8 cellular contexts compared by ENCODE assay signal in genomic region chr22:37746366-37747089, GRCh38. TPM values are rescaled to one million over a fixed set of nuclear protein-coding genes. Genes with fewer than 3 reads are reported as not detected.
DNase-seq lines count a peak whose midpoint lies in the region; ATAC-seq and TF ChIP-seq lines count a peak whose summit lies in the region.

No MANE protein-coding gene starts in this region.

- no peaks in the 10 kb centered on the region for H3K9me3 Mint-ChIP-seq in CD4-positive, alpha-beta T cell

- TF ChIP-seq CTCF in CD4-positive, alpha-beta T cell (IDR thresholded peaks at IDR 0.05) = no peak
- TF ChIP-seq CTCF in Panc1 (IDR thresholded peaks at IDR 0.05) (no peak), vagina (IDR thresholded peaks at IDR 0.05) (no peak)

- H3K4me3 Mint-ChIP-seq in CD4-positive, alpha-beta T cell = peak overlapping the region; percentile 93

- POLR2A ChIA-PET in CD4-positive, alpha-beta T cell (lab: Charles Lee) = no interaction called here
- POLR2A ChIA-PET in Panc1 (lab: Charles Lee) = no interaction called here

- no peaks in the 10 kb centered on the region; the same call in 1 of the 2 replicates for H3K36me3 ChIP-seq in Panc1 (ENCODE audit: control insufficient read depth, insufficient read depth, low read length)
- H3K36me3 ChIP-seq in vagina = no peaks in the 10 kb centered on the region

- H3K4me1 Mint-ChIP-seq in CD4-positive, alpha-beta T cell (ENCODE audit: low read depth) = peaks cover 22% of the 10 kb centered on the region

- no peaks in the 10 kb centered on the region for H3K27me3 Mint-ChIP-seq in CD4-positive, alpha-beta T cell

- H3K27ac Mint-ChIP-seq in CD4-positive, alpha-beta T cell = peak overlapping the region; percentile 70

- H3K4me3 ChIP-seq in Panc1 (ENCODE audit: low read depth in 2 of 2, low read length in 2 of 2) (peak overlapping the region; percentile 77 to 87), mononuclear cell (ENCODE audit: low read length) (peak overlapping the region; percentile 75), vagina (peak overlapping the region; percentile 73 to 78)

- CTCF ChIA-PET in CD4-positive, alpha-beta T cell (lab: Charles Lee) = no interaction called here
- CTCF ChIA-PET in Panc1 (lab: Charles Lee) = no interaction called here

- DNase-seq in CD4-positive, alpha-beta T cell = peak in 3 of 10 experiments; percentile 6 to 50 (median 15)
- DNase-seq in Panc1 (ENCODE audit: low read depth, low spot score) (no peak), caudate nucleus (lab: John Stamatoyannopoulos, UW) (peak in 2 of 61 donors; percentile 30 to 55), vagina (ENCODE audit: extremely low spot score in 2 of 2) (no peak), NCI-H128 (lab: John Stamatoyannopoulos, UW; ENCODE audit: unreplicated experiment) (no peak), A172 (ENCODE audit: low spot score) (no peak)

- peak; percentile 45 for ATAC-seq in CD4-positive, alpha-beta T cell (ENCODE audit: poor library complexity)
- ATAC-seq in GM21737 (IDR thresholded peaks at IDR 0.05; ENCODE audit: unreplicated experiment) = peak; percentile 7
- peak; percentile 2 for ATAC-seq in Panc1

- H3K27ac ChIP-seq in CD4-positive, alpha-beta T cell (ENCODE audit: low read depth, low read length) = no peak overlapping the region
- H3K27ac ChIP-seq in Panc1 (ENCODE audit: low read length) = peak overlapping the region; percentile 90
- peak overlapping the region; percentile 67 for H3K27ac ChIP-seq in caudate nucleus (ENCODE audit: low read depth, low read length)
- H3K27ac ChIP-seq in vagina = peak overlapping the region; percentile 93

- intact Hi-C loops in CD4-positive, alpha-beta T cell (cut with DNase I, micrococcal nuclease) = loop anchor here in 1 of 2 experiments (2.0 to 5.0 kb wide), 5 partner anchors 60 to 139 kb away; partner anchors contain the start of genes ANKRD54, GCAT, GGA1 and NOL12
- intact Hi-C loops in Panc1 (cut with micrococcal nuclease; ENCODE audit: unreplicated experiment) (no loop called here), vagina (cut with DNase I) (loop anchor here (2.0 to 5.0 kb wide), 2 partner anchors 64 to 74 kb away; no protein-coding TSS in a partner anchor)

- in situ Hi-C loops in Panc1 (cut with HindIII; ENCODE audit: low pct_unique_long_range_greater_than_20kb, low sequenced_read_pairs) = no loop called here

- H3K36me3 Mint-ChIP-seq in CD4-positive, alpha-beta T cell (ENCODE audit: low read depth) = peaks cover 4% of the 10 kb centered on the region

- no peaks in the 10 kb centered on the region for H3K9me3 ChIP-seq in CD4-positive, alpha-beta T cell (ENCODE audit: control insufficient read depth, low read length)
- H3K9me3 ChIP-seq in Panc1 (ENCODE audit: control insufficient read depth, insufficient read depth, low read depth, low read length) (no peaks in the 10 kb centered on the region), mononuclear cell (ENCODE audit: low read depth, low read length) (no peaks in the 10 kb centered on the region), vagina (no peaks in the 10 kb centered on the region)

- no TSS peak for BruUV-seq in Panc1 (replicated peaks; lab: Mats Ljungman, UMichigan)

- H3K4me1 ChIP-seq in Panc1 (ENCODE audit: control insufficient read depth, insufficient read depth, low read length) = peaks cover 57% of the 10 kb centered on the region
- peaks cover 58% of the 10 kb centered on the region for H3K4me1 ChIP-seq in mononuclear cell (ENCODE audit: insufficient read depth, low read length)
- H3K4me1 ChIP-seq in vagina = peaks cover 75% of the 10 kb centered on the region

- no peak for TF ChIP-seq POLR2A in vagina (IDR thresholded peaks at IDR 0.05)

- no peaks in the 10 kb centered on the region for H3K27me3 ChIP-seq in CD4-positive, alpha-beta T cell (ENCODE audit: control insufficient read depth, insufficient read depth, low read length)
- H3K27me3 ChIP-seq in Panc1 (ENCODE audit: control insufficient read depth, insufficient read depth, low read length) (no peaks in the 10 kb centered on the region), mononuclear cell (ENCODE audit: insufficient read depth, low read length) (no peaks in the 10 kb centered on the region), vagina (no peaks in the 10 kb centered on the region)

RNA-seq across cellular contexts. Expression of gene TRIOBP, which starts 49.7 kb away (rescaled TPM):
- total RNA-seq in CD4-positive, alpha-beta T cell = 10 to 100 TPM in 1 of 2 experiments, 1 to 10 TPM in 1; 9.0 to 10.1 TPM
- total RNA-seq in Panc1 (2021; ENCODE audit: unreplicated experiment) = 50.5 TPM
- 64.5 TPM for polyA plus RNA-seq in Panc1 (2012; ENCODE audit: insufficient read length)
- total RNA-seq in mononuclear cell = 30.0 TPM
- 108 TPM for total RNA-seq in vagina
- total RNA-seq in A172 (2014; rRNA removed; shearing (Covaris generic)) = 41.4 and 43.4 TPM in 2 replicates
